In genomic region chr10:95263864-95264226, GRCh38 we compare ENCODE assay signal across 19 cellular contexts. TPM values are rescaled to one million over a fixed set of nuclear protein-coding genes. Genes with fewer than 3 reads are reported as not detected.
A peak's percentile ranks its signal among the peaks of the same experiment; 100 is the strongest.
DNase-seq lines count a peak whose midpoint lies in the region; ATAC-seq and TF ChIP-seq lines count a peak whose summit lies in the region.
"Had no signal": no experiment of that assay in that cellular context is flagged by ENCODE, and none has a peak within 500 bp of the region (broad histone marks: within the 10 kb centered on the region; RNA-seq: fewer than 3 reads in every experiment).

No MANE protein-coding gene starts in this region.

- H4K20me1 ChIP-seq in mammary epithelial cell (ENCODE audit: insufficient read depth, low read length) = no peaks in the 10 kb centered on the region

- in situ Hi-C loops in mammary epithelial cell (cut with MboI; ENCODE audit: low sequenced_read_pairs in 2 of 2) = no loop called here
- in situ Hi-C loops in G401 (cut with HindIII; ENCODE audit: low sequenced_read_pairs) = no loop called here

- intact Hi-C loops in mammary epithelial cell (cut with micrococcal nuclease) = loop anchor here (1.0 kb wide), 1 partner anchor 17 kb away; no protein-coding TSS in a partner anchor
- intact Hi-C loops in lower lobe of right lung (cut with DNase I) = no loop called here

- ATAC-seq in lower lobe of right lung = no peak
- ATAC-seq: sciatic nerve had no signal

- H3K36me3 ChIP-seq in HUES6 (ENCODE audit: control insufficient read depth, insufficient read depth, low read length) (peaks cover 77% of the 10 kb centered on the region), mammary epithelial cell (ENCODE audit: insufficient read depth, low read length) (peaks cover 32% of the 10 kb centered on the region), lower lobe of right lung (peaks cover 58% of the 10 kb centered on the region), thymus (ENCODE audit: control insufficient read depth, insufficient read depth) (no peaks in the 10 kb centered on the region)
- H3K36me3 ChIP-seq: BE2C, neutrophil had no signal

- peaks cover 64% of the 10 kb centered on the region for H3K4me1 ChIP-seq in HUES6 (ENCODE audit: control insufficient read depth, insufficient read depth, low read length)
- H3K4me1 ChIP-seq in mammary epithelial cell (ENCODE audit: insufficient read depth, low read length) = peaks cover 67% of the 10 kb centered on the region
- H3K4me1 ChIP-seq in lower lobe of right lung = peaks cover 82% of the 10 kb centered on the region
- no peaks in the 10 kb centered on the region for H3K4me1 ChIP-seq in thymus (ENCODE audit: control insufficient read depth, insufficient read depth, low read length)
- H3K4me1 ChIP-seq: BE2C had no signal

- TF ChIP-seq CTCF in mammary epithelial cell (conservative IDR thresholded peaks at IDR 0.05 in 1 of 2, IDR thresholded peaks at IDR 0.05 in 1 of 2; ENCODE audit: extremely low read depth in 1 of 2, insufficient read depth in 1 of 2, low read depth in 1 of 2, low read length in 2 of 2) (no peak), lower lobe of right lung (IDR thresholded peaks at IDR 0.05) (no peak)

- no TSS peak for BruUV-seq in mammary epithelial cell (replicated peaks; lab: Mats Ljungman, UMichigan)

- no peak overlapping the region for H3K4me2 ChIP-seq in mammary epithelial cell (ENCODE audit: insufficient read depth, low read depth, low read length)

- CTCF ChIA-PET in mammary epithelial cell (lab: Charles Lee; ENCODE audit: low non-redundant PET) = no interaction called here

- no peaks in the 10 kb centered on the region for H3K27me3 ChIP-seq in HUES6 (ENCODE audit: control insufficient read depth, insufficient read depth, low read length)
- H3K27me3 ChIP-seq in mammary epithelial cell (ENCODE audit: insufficient read depth, low read length) = no peaks in the 10 kb centered on the region
- no peaks in the 10 kb centered on the region for H3K27me3 ChIP-seq in lower lobe of right lung (ENCODE audit: low read depth)
- H3K27me3 ChIP-seq in thymus (ENCODE audit: control insufficient read depth, insufficient read depth) = no peaks in the 10 kb centered on the region
- H3K27me3 ChIP-seq: BE2C, neutrophil had no signal

- H2AFZ ChIP-seq in mammary epithelial cell (ENCODE audit: low read depth, low read length) = no peak overlapping the region

- H3K4me3 ChIP-seq in HUES6 (ENCODE audit: low read depth, low read length) (no peak overlapping the region), mammary epithelial cell (replicated peaks in 1 of 3; ENCODE audit: insufficient read depth in 1 of 3, low read depth in 2 of 3, low read length in 3 of 3) (no peak overlapping the region), lower lobe of right lung (no peak overlapping the region), thymus (ENCODE audit: low read length) (no peak overlapping the region)
- H3K4me3 ChIP-seq: coronary artery had no signal

- WGBS in mammary epithelial cell (ENCODE audit: low coverage, missing lambda C conversion rate) = 86% methylated on average over 7 of the region's 7 CpGs
- WGBS in thymus = 82% methylated on average over 7 of the region's 7 CpGs

- no peak for DNase-seq in mammary epithelial cell
- no peak for DNase-seq in lower lobe of right lung
- no peak for DNase-seq in SIG-M5 treated with dmso at 0.1 percent for 504 hours (lab: John Stamatoyannopoulos, UW; ENCODE audit: unreplicated experiment)
- no peak for DNase-seq in stimulated activated CD4-positive, alpha-beta T cell treated with anti-CD3 and anti-CD28 coated beads, Interleukin-1b, Interleukin-23, amount 100 ng/mL, for 48 hours
- DNase-seq in G401 (ENCODE audit: low spot score) = no peak
- DNase-seq: activated CD4-positive, alpha-beta T cell treated with anti-CD3 and anti-CD28 coated beads, Interleukin-2, amount 50 U/mL, for 4 hours; activated naive CD4-positive, alpha-beta T cell treated with anti-CD3 and anti-CD28 coated beads for 36 hours; BE2C; DMS 273 treated with DMSO at 0.1 percent for 48 hours; GOT3; immature natural killer cell; midbrain; NCI-H1436; NK-92 treated with Interleukin-12 subunit alpha and Interleukin-12 subunit beta, amount 100 ng/mL, for 24 hours had no signal

- dilution Hi-C loops in mammary epithelial cell (cut with HindIII; ENCODE audit: low sequenced_read_pairs) = no loop called here

- peak overlapping the region; percentile 3 for H3K9ac ChIP-seq in HUES6 (ENCODE audit: low read length)
- H3K9ac ChIP-seq in mammary epithelial cell (ENCODE audit: insufficient read depth, low read length) = no peak overlapping the region

- H3K27ac ChIP-seq in HUES6 (ENCODE audit: low read depth, low read length) (no peak overlapping the region), mammary epithelial cell (ENCODE audit: insufficient read depth, low read depth, low read length) (peak overlapping the region; percentile 65), lower lobe of right lung (peak overlapping the region; percentile 85), thymus (ENCODE audit: low read depth) (peak overlapping the region; percentile 50)
- H3K27ac ChIP-seq: neutrophil had no signal

- peaks cover 63% of the 10 kb centered on the region for H3K79me2 ChIP-seq in mammary epithelial cell (ENCODE audit: insufficient read depth, low read length)

- H3K9me3 ChIP-seq in HUES6 (ENCODE audit: control insufficient read depth, insufficient read depth, low read depth, low read length) (no peaks in the 10 kb centered on the region), mammary epithelial cell (replicated peaks; ENCODE audit: insufficient read depth, low read length) (no peaks in the 10 kb centered on the region), lower lobe of right lung (no peaks in the 10 kb centered on the region), thymus (ENCODE audit: control insufficient read depth) (no peaks in the 10 kb centered on the region)
- H3K9me3 ChIP-seq: BE2C, neutrophil had no signal

RNA-seq across cellular contexts. Expression of gene PDLIM1, which starts 27.0 kb away (rescaled TPM):
- total RNA-seq in mammary epithelial cell (100 to 1,000 TPM; 105 to 364 TPM), lower lobe of right lung (178 TPM)
- polyA plus RNA-seq in mammary epithelial cell (290 TPM), thymus (316 TPM)
- 643 TPM for polyA minus RNA-seq in mammary epithelial cell
- total RNA-seq in G401 (2014; rRNA removed; shearing (Covaris generic)) = not detected in 2 replicates

Comparison
In these comparisons a context has a peak if more than half of its experiments do, and no peak if none do; other contexts are left out.
1. RNA of gene PDLIM1, which starts 27.0 kb away (total RNA-seq): 105 to 364 TPM in mammary epithelial cell and 178 TPM in lower lobe of right lung (single experiment); not detected in G401; every median in the first group is over 100 times any median in the second.